In genomic region chr21:42565206-42565810, GRCh38 we compare ENCODE assay signal across 1 cellular context.
TF ChIP-seq lines count a peak whose summit lies in the region.

No MANE protein-coding gene starts in this region.

TF ChIP-seq in HepG2, 621 proteins besides CTCF, POLR2A, EP300 and RAD21 (continued from another document):
- TF ChIP-seq ZNF839 (CRISPR knock-in tag; IDR thresholded peaks at IDR 0.05; ENCODE audit: borderline replicate concordance): no peak
- TF ChIP-seq ATF2 (CRISPR knock-in tag; IDR thresholded peaks at IDR 0.05): no peak
- no peak for TF ChIP-seq PRDM10 (CRISPR knock-in tag; IDR thresholded peaks at IDR 0.05; ENCODE audit: low read depth)
- no peak for TF ChIP-seq ZNF383 (CRISPR knock-in tag; IDR thresholded peaks at IDR 0.05; ENCODE audit: borderline replicate concordance)
- no peak for TF ChIP-seq TMF1 (CRISPR knock-in tag; IDR thresholded peaks at IDR 0.05; ENCODE audit: low read depth)
- no peak for TF ChIP-seq FOXA1 (IDR thresholded peaks at IDR 0.05)
- no peak for TF ChIP-seq FOXA1 (CRISPR knock-in tag; IDR thresholded peaks at IDR 0.05)
- TF ChIP-seq MED1 (CRISPR knock-in tag; IDR thresholded peaks at IDR 0.05): no peak
- no peak for TF ChIP-seq MAZ (IDR thresholded peaks at IDR 0.05; ENCODE audit: borderline replicate concordance, low read depth, low read length)
- no peak for TF ChIP-seq MAZ (CRISPR knock-in tag; IDR thresholded peaks at IDR 0.05; ENCODE audit: low read depth)
- TF ChIP-seq SRSF1 (optimal IDR thresholded peaks at IDR 0.05; ENCODE audit: low read depth, low read length): no peak
- TF ChIP-seq MEIS1 (CRISPR knock-in tag; IDR thresholded peaks at IDR 0.05; ENCODE audit: borderline replicate concordance): no peak
- no peak for TF ChIP-seq ZSCAN12 (CRISPR knock-in tag; IDR thresholded peaks at IDR 0.05)
- TF ChIP-seq JUND (CRISPR knock-in tag; IDR thresholded peaks at IDR 0.05): no peak
- no peak for TF ChIP-seq ZNF713 (CRISPR knock-in tag; IDR thresholded peaks at IDR 0.05)
- TF ChIP-seq MNT (IDR thresholded peaks at IDR 0.05): no peak
- TF ChIP-seq NFRKB (IDR thresholded peaks at IDR 0.05): no peak
